ENCODE assay signal across 7 cellular contexts in genomic region chr15:99213187-99213811, GRCh38. TPM values are rescaled to one million over a fixed set of nuclear protein-coding genes. Genes with fewer than 3 reads are reported as not detected.
A peak's percentile ranks its signal among the peaks of the same experiment; 100 is the strongest.
DNase-seq lines count a peak whose midpoint lies in the region; ATAC-seq, FAIRE-seq and TF ChIP-seq lines count a peak whose summit lies in the region.

No MANE protein-coding gene starts in this region.

- ATAC-seq in HG02678 (IDR thresholded peaks at IDR 0.05; ENCODE audit: unreplicated experiment) (peak; percentile 69), left lobe of liver (peak; percentile 97)

- no peak overlapping the region for H3K27ac Mint-ChIP-seq in chondrocyte (ENCODE audit: unreplicated experiment)

- TF ChIP-seq POLR2A in GM12891 (IDR thresholded peaks at IDR 0.05; ENCODE audit: low read depth, low read length) = no peak

- H3K27me3 Mint-ChIP-seq in chondrocyte (ENCODE audit: low read depth) = no peaks in the 10 kb centered on the region

- TF ChIP-seq CTCF in chondrocyte (IDR thresholded peaks at IDR 0.05) = peak; percentile 96

- DNase-seq in GM12891 (ENCODE audit: insufficient read length, low spot score) (peak; percentile 33), NCI-H2171 (lab: John Stamatoyannopoulos, UW) (peak; percentile 9), chondrocyte (ENCODE audit: low spot score) (no peak), left lobe of liver (ENCODE audit: low spot score) (peak; percentile 78)
- peak; percentile 36 to 57 for DNase-seq in activated CD4-positive, alpha-beta T cell treated with anti-CD3 and anti-CD28 coated beads for 24 hours (ENCODE audit: low read depth in 2 of 2)
- peak; percentile 65 for DNase-seq in stimulated activated CD4-positive, alpha-beta T cell treated with anti-CD3 and anti-CD28 coated beads, Interleukin-4, amount 100 ng/mL, for 1 hour

- FAIRE-seq in GM12891 (lab: Jason Lieb, UNC) = peak; percentile 87

- no peaks in the 10 kb centered on the region for H3K9me3 Mint-ChIP-seq in chondrocyte (ENCODE audit: low read depth)

- H3K4me1 Mint-ChIP-seq in chondrocyte (ENCODE audit: low read depth) = peaks cover 14% of the 10 kb centered on the region

- H3K4me3 Mint-ChIP-seq in chondrocyte (ENCODE audit: unreplicated experiment) = no peak overlapping the region

- H3K36me3 Mint-ChIP-seq in chondrocyte (ENCODE audit: low read depth) = peaks cover 10% of the 10 kb centered on the region

TF ChIP-seq in GM12891, 5 proteins besides CTCF, POLR2A, EP300 and RAD21:
- TF ChIP-seq TAF1 (IDR thresholded peaks at IDR 0.05; ENCODE audit: low read depth, low read length) (no peak), PAX5 (IDR thresholded peaks at IDR 0.05; ENCODE audit: insufficient read depth, low read length, severe bottlenecking) (no peak), POLR2AphosphoS5 (IDR thresholded peaks at IDR 0.05; ENCODE audit: low read depth, low read length) (no peak), POU2F2 (IDR thresholded peaks at IDR 0.05; ENCODE audit: low read depth, low read length) (no peak), SPI1 (IDR thresholded peaks at IDR 0.05; ENCODE audit: low read depth, low read length) (no peak)
TF ChIP-seq in GM12891: peak in this region for 0.

RNA-seq across cellular contexts. Expression of gene TTC23, which starts 36.1 kb away (rescaled TPM):
- polyA plus RNA-seq in GM12891 (2012; ENCODE audit: low read depth, missing spikeins) = 2.6 TPM
- total RNA-seq in chondrocyte = 21.3 to 27.7 TPM (median 25.0 TPM) in 3 replicates
- total RNA-seq in left lobe of liver = 9.0 TPM

RNA-seq across cellular contexts. Expression of gene LRRC28, which starts 38.0 kb away (rescaled TPM):
- polyA plus RNA-seq in GM12891 (2012; ENCODE audit: low read depth, missing spikeins) = 16.0 TPM
- total RNA-seq in chondrocyte = 28.5 to 36.3 TPM (median 35.8 TPM) in 3 replicates
- total RNA-seq in left lobe of liver = 26.9 TPM
